Comparison of ENCODE assay signal across 1 cellular context in genomic region chr15:89822030-89822429, GRCh38.
TF ChIP-seq lines count a peak whose summit lies in the region.

No MANE protein-coding gene starts in this region.

TF ChIP-seq in HEK293, 187 proteins besides CTCF, POLR2A, EP300 and RAD21:
- TF ChIP-seq GLIS1 (tag by site-specific recombination; IDR thresholded peaks at IDR 0.05), result peak; percentile 61
- no peak for TF ChIP-seq ZNF10 (tag by site-specific recombination; IDR thresholded peaks at IDR 0.05)
- no peak for TF ChIP-seq PBX3 (CRISPR knock-in tag; IDR thresholded peaks at IDR 0.05)
- TF ChIP-seq KLF10 (tag by site-specific recombination; IDR thresholded peaks at IDR 0.05), result no peak
- TF ChIP-seq ZNF132 (tag by site-specific recombination; IDR thresholded peaks at IDR 0.05; ENCODE audit: borderline replicate concordance), result no peak
- no peak for TF ChIP-seq ZNF202 (tag by site-specific recombination; IDR thresholded peaks at IDR 0.05; ENCODE audit: borderline replicate concordance)
- no peak for TF ChIP-seq ZNF174 (tag by site-specific recombination; IDR thresholded peaks at IDR 0.05)
